Comparison of ENCODE assay signal across 27 cellular contexts in the genomic region with DNA sequence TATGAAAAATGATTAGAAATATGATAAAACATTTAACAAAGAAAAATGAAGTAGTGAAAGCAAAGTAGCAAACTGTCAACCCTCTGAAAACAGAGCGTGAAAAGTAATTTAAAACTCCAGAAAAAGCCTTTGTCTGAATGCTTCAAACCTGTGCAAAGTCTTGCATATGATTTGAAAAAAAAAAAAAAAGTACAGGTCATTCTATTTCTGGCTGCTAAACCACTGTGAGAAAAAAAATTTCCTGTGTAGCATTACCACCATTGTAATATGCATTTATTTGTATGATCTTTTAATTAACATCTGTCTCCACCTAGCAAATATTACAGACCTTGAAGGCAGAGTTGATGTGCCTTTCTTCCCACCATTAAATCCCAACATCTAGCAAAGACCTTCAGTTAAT.
"Had no signal": no experiment of that assay in that cellular context is flagged by ENCODE, and none has a peak within 500 bp of the region (broad histone marks: within the 10 kb centered on the region; RNA-seq: fewer than 3 reads in every experiment).

No MANE protein-coding gene starts in this region.

- H3K4me3 ChIP-seq: stomach, suprapubic skin, testis, thoracic aorta, thyroid gland, tibial artery, tibial nerve, transverse colon, upper lobe of left lung, upper lobe of right lung, uterus, vagina had no signal

- H3K27ac ChIP-seq: stomach, suprapubic skin, testis, thoracic aorta, thyroid gland, tibial artery, tibial nerve, transverse colon, upper lobe of left lung, upper lobe of right lung, uterus, vagina had no signal

- ATAC-seq: stimulated activated effector memory CD8-positive, alpha-beta T cell treated with anti-CD3 and anti-CD28 coated beads, Interleukin-12 subunit alpha, Interleukin-12 subunit beta, amount 100 ng/mL, for 72 hours; stimulated activated memory B cell treated with anti-CD40 and anti-IgM and Interleukin-4, amounts not matched to agents 10 μg/mL and 1 μg/mL and 100 μg/mL, for 72 hours; stimulated activated naive B cell treated with anti-CD40 and anti-IgM and Interleukin-4, amounts not matched to agents 10 μg/mL and 1 μg/mL and 100 μg/mL, for 72 hours; stimulated activated naive CD8-positive, alpha-beta T cell treated with anti-CD3 and anti-CD28 coated beads, Interleukin-15, amount 100 ng/mL, for 72 hours; stimulated activated naive CD8-positive, alpha-beta T cell treated with anti-CD3 and anti-CD28 coated beads, Interleukin-15, Interleukin-2, amounts not matched to agents 100 U/mL and 50 U/mL, for 24 hours; upper lobe of right lung had no signal

- H3K9me3 ChIP-seq: stomach, suprapubic skin, testis, thoracic aorta, thyroid gland, tibial artery, tibial nerve, transverse colon, upper lobe of left lung, upper lobe of right lung, uterus, vagina had no signal

- H3K36me3 ChIP-seq: stomach, suprapubic skin, thoracic aorta, thyroid gland, tibial artery, tibial nerve, transverse colon, upper lobe of left lung, upper lobe of right lung, uterus, vagina had no signal

- FAIRE-seq: urothelium cell line had no signal

- H3K27me3 ChIP-seq: suprapubic skin, testis, thyroid gland, tibial artery, tibial nerve, transverse colon, upper lobe of left lung, upper lobe of right lung, uterus, vagina had no signal

- DNase-seq: stimulated activated CD4-positive, alpha-beta T cell treated with anti-CD3 and anti-CD28 coated beads, Interleukin-2, amount 100 ng/mL, for 48 hours; stimulated activated CD4-positive, alpha-beta T cell treated with anti-CD3 and anti-CD28 coated beads, Interleukin-4, amount 100 ng/mL, for 1 hour; stimulated activated CD4-positive, alpha-beta T cell treated with anti-CD3 and anti-CD28 coated beads, Interleukin-4, amount 100 ng/mL, for 24 hours; stimulated activated CD4-positive, alpha-beta T cell treated with anti-CD3 and anti-CD28 coated beads, Interleukin-4, amount 100 ng/mL, for 4 hours; stimulated activated CD8-positive, alpha-beta memory T cell treated with anti-CD3 and anti-CD28 coated beads, Interleukin-4, amount 100 ng/mL, for 48 hours; stimulated activated naive B cell treated with anti-CD40 and anti-IgM and Interleukin-4, amounts not matched to agents 10 μg/mL and 1 μg/mL and 100 μg/mL, for 72 hours; stimulated activated naive CD4-positive, alpha-beta T cell; stimulated activated naive CD4-positive, alpha-beta T cell treated with Interleukin-2 at 50 U/mL for 16 hours; stimulated activated naive CD8-positive, alpha-beta T cell treated with anti-CD3 and anti-CD28 coated beads, Interleukin-15, amount 100 ng/mL, for 72 hours; stimulated activated naive CD8-positive, alpha-beta T cell treated with anti-CD3 and anti-CD28 coated beads, Interleukin-15, Interleukin-2, amounts not matched to agents 100 U/mL and 50 U/mL, for 24 hours; stomach; substantia nigra; testis; thyroid gland; tibial artery; transverse colon; trophoblast cell; upper lobe of left lung; upper lobe of right lung; uterus had no signal

- H3K4me1 ChIP-seq: stomach, suprapubic skin, testis, thyroid gland, tibial artery, tibial nerve, transverse colon, upper lobe of left lung, upper lobe of right lung, uterus, vagina had no signal
